ENCODE assay signal across 6 cellular contexts in genomic region chr13:31503626-31504025, GRCh38.
"Had no signal": no experiment of that assay in that cellular context is flagged by ENCODE, and none has a peak within 500 bp of the region (broad histone marks: within the 10 kb centered on the region; RNA-seq: fewer than 3 reads in every experiment).

No MANE protein-coding gene starts in this region.

- H3K27ac Mint-ChIP-seq: GM23338, H9 had no signal

- DNase-seq: H9, HCEC 1CT, IMR-90, KG1 had no signal

- ATAC-seq: GM23338, K562 had no signal

- H3K4me1 Mint-ChIP-seq: GM23338, H9 had no signal

- H3K4me3 ChIP-seq: GM23338, K562 had no signal

- H3K4me3 Mint-ChIP-seq: GM23338, H9 had no signal
